ENCODE assay signal across 1 cellular context in the genomic region with DNA sequence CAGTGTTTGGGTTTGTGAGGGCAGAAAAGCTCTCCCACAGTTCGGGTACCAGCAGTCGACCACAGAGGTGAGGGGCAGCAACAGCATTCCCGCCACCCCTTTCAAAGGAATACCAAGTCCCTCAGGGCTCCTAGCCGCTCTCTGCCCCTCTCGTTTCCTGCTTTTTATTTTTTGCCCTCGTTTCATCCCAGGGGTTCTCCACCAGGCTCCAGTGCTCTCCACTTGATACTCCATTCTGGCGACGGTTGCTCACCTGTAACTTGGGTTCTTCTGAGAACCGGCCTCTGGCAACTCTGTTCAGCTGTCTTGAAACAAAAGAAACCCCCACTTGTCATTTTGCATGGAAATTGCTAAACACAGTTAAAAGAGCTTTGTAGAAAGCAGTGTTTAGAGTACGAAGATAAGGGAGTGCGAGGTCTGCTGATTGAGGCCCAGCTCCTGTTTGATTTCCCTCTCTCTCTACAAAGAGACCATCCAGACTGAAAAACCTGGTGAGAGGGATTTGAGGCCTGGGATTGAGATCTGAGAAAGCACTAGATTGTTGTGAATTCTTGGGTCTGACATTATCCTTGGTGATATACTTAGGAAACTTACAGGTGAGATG.
TF ChIP-seq lines count a peak whose summit lies in the region.

No MANE protein-coding gene starts in this region.

TF ChIP-seq in H1, 55 proteins besides CTCF, POLR2A, EP300 and RAD21:
- TF ChIP-seq KDM1A (IDR thresholded peaks at IDR 0.05; ENCODE audit: borderline replicate concordance, low read length) (no peak), JUN (IDR thresholded peaks at IDR 0.05; ENCODE audit: low read depth, low read length) (no peak), ASH2L (IDR thresholded peaks at IDR 0.05; ENCODE audit: low read length) (no peak), POU5F1 (IDR thresholded peaks at IDR 0.05; ENCODE audit: low read depth, low read length) (no peak), TCF12 (IDR thresholded peaks at IDR 0.05; ENCODE audit: low read depth, low read length) (no peak), SP1 (IDR thresholded peaks at IDR 0.05; ENCODE audit: low read depth, low read length) (no peak), RXRA (IDR thresholded peaks at IDR 0.05; ENCODE audit: insufficient read depth, low read depth, low read length) (no peak), EGR1 (IDR thresholded peaks at IDR 0.05; ENCODE audit: borderline replicate concordance, low read depth, low read length) (no peak), BRCA1 (IDR thresholded peaks at IDR 0.05; ENCODE audit: low read depth, low read length) (no peak), SIRT6 (IDR thresholded peaks at IDR 0.05; ENCODE audit: low read length) (no peak), SP4 (IDR thresholded peaks at IDR 0.05; ENCODE audit: low read length) (no peak), CHD1 (IDR thresholded peaks at IDR 0.05; ENCODE audit: low read depth, low read length) (no peak), TBP (IDR thresholded peaks at IDR 0.05; ENCODE audit: low read depth, low read length) (no peak), SUZ12 (IDR thresholded peaks at IDR 0.05; ENCODE audit: low read length) (no peak), SIX5 (IDR thresholded peaks at IDR 0.05; ENCODE audit: low read depth, low read length) (no peak), FOSL1 (IDR thresholded peaks at IDR 0.05; ENCODE audit: insufficient read depth, low read depth, low read length) (no peak)
